ENCODE assay signal across 8 cellular contexts in the genomic region with DNA sequence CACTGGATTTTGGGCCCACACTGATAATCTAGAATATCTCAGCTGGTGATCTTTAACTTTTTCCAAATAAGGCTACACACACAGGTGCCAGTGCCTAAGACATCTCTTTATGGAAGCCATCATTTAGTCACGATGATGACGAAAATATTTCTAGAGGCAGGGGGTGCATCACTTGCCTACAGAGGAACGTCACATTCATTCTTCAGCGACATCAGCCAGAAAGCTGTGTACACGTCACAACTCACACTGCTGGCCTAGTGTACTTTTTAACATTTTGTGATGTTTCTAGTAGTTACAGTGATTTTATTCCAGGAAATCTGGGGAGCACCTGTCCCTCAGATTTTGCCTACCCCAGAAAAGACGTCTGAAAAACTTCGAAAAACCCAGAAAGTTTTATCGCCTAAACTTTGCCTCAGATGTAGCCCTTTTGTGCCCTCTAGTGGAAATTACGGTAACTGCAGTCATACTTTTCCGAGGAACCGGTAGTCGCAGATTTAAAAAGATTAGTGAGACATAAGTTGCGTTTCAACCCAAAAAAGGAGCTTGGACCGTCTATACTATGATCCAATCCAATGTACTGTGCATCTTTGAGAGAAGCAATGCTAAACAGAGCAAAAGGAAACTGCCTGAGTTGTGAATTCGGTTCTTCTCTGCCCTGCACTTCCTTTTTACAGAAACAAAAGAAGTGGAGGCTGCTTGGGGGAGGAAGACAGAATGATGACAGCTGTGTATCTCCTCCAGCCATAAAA.
A peak's percentile ranks its signal among the peaks of the same experiment; 100 is the strongest.
DNase-seq lines count a peak whose midpoint lies in the region; ATAC-seq and TF ChIP-seq lines count a peak whose summit lies in the region.

No MANE protein-coding gene starts in this region.

- peak overlapping the region; percentile 35; the same call in 1 of the 2 replicates for H3K23ac ChIP-seq in IMR-90 (ENCODE audit: low read depth, low read length)

- WGBS in IMR-90 (ENCODE audit: extremely low coverage in 2 of 2, insufficient read length in 1 of 2), 2 experiments, result 21% methylated on average over 5 of the region's 15 CpGs; no CpG with 5 or more reads in 1 of the 2 experiments
- 15% methylated on average over 15 of the region's 15 CpGs for WGBS in right cardiac atrium

- peak overlapping the region; percentile 82 for H2AFZ ChIP-seq in IMR-90 (replicated peaks; ENCODE audit: low read length, poor library complexity)

- no TSS peak for BruUV-seq in IMR-90 (replicated peaks; lab: Mats Ljungman, UMichigan)

- peak overlapping the region; percentile 12; the same call in 1 of the 2 replicates for H2BK20ac ChIP-seq in IMR-90 (ENCODE audit: low read depth, low read length)

- in situ Hi-C loops in IMR-90 (cut with MboI; ENCODE audit: low sequenced_read_pairs), result no loop called here

- ATAC-seq in GM21528 (IDR thresholded peaks at IDR 0.05; ENCODE audit: low FRiP score, unreplicated experiment) (peak; percentile 76), IMR-90 (ENCODE audit: low read depth) (peak; percentile 79), right cardiac atrium (peak; percentile 33 to 42), HG03025 (IDR thresholded peaks at IDR 0.05; ENCODE audit: low FRiP score, unreplicated experiment) (no peak)

- H3K9me1 ChIP-seq in IMR-90 (ENCODE audit: insufficient read depth, low read length), result no peaks in the 10 kb centered on the region

- H3K56ac ChIP-seq in IMR-90 (ENCODE audit: extremely low read depth, insufficient read depth, low read length), result peak overlapping the region; percentile 78

- peak overlapping the region; percentile 55; the same call in 1 of the 2 replicates for H4K91ac ChIP-seq in IMR-90 (ENCODE audit: insufficient read depth, low read depth, low read length)

- no peaks in the 10 kb centered on the region for H4K20me1 ChIP-seq in IMR-90 (ENCODE audit: insufficient read depth, low read length)

- peak overlapping the region; percentile 70 for H3K4me2 ChIP-seq in IMR-90 (ENCODE audit: low read depth, low read length)

- TF ChIP-seq RAD21 in IMR-90 (IDR thresholded peaks at IDR 0.05; ENCODE audit: low read length), result peak; percentile 82

- H3K27me3 ChIP-seq in IMR-90 (ENCODE audit: control insufficient read depth, insufficient read depth, low read length) (no peaks in the 10 kb centered on the region; the same call in 1 of the 2 replicates), right cardiac atrium (ENCODE audit: control insufficient read depth, insufficient read depth) (no peaks in the 10 kb centered on the region)

- POLR2A ChIA-PET in IMR-90 (lab: Charles Lee; ENCODE audit: unreplicated experiment), result no interaction called here

- H3K4me1 ChIP-seq in IMR-90 (ENCODE audit: control insufficient read depth, insufficient read depth, low read length), result no peaks in the 10 kb centered on the region
- H3K4me1 ChIP-seq in right cardiac atrium (ENCODE audit: control insufficient read depth, insufficient read depth, low read length), result no peaks in the 10 kb centered on the region

- peak overlapping the region; percentile 21; the same call in 1 of the 2 replicates for H3K4ac ChIP-seq in IMR-90 (ENCODE audit: low read depth, low read length)

- peak overlapping the region; percentile 69 for H2BK120ac ChIP-seq in IMR-90 (ENCODE audit: low read depth, low read length)

- peak overlapping the region; percentile 74 for H3K9ac ChIP-seq in IMR-90 (ENCODE audit: low read depth, low read length)

- H3K27ac ChIP-seq in IMR-90 (ENCODE audit: insufficient read depth, low read length) (no peak overlapping the region), right cardiac atrium (ENCODE audit: low read length) (no peak overlapping the region)

- DNase-seq in EL, result peak; percentile 63
- peak; percentile 64 for DNase-seq in IMR-90
- DNase-seq in RPMI7951 (ENCODE audit: low read depth), result peak; percentile 51
- peak; percentile 46 for DNase-seq in amniotic epithelial cell (ENCODE audit: low read depth)
- DNase-seq in right cardiac atrium, result peak in 1 of 3 donors; percentile 9
- peak; percentile 53 for DNase-seq in renal cortical epithelial cell (ENCODE audit: low read depth)

- no peak overlapping the region for H2AK9ac ChIP-seq in IMR-90 (replicated peaks; ENCODE audit: low read depth, low read length, poor library complexity)

- intact Hi-C loops in IMR-90 (cut with micrococcal nuclease) (loop anchor here (1.0 kb wide), 3 partner anchors 195 to 468 kb away; no protein-coding TSS in a partner anchor), right cardiac atrium (cut with DNase I) (loop anchor here in 2 of 4 donors (5.0 kb wide), 2 partner anchors 192 to 197 kb away; no protein-coding TSS in a partner anchor)

- peak overlapping the region; percentile 51 for H3K4me3 ChIP-seq in IMR-90 (ENCODE audit: insufficient read depth, low read depth, low read length)
- peak overlapping the region; percentile 49 for H3K4me3 ChIP-seq in right cardiac atrium (ENCODE audit: low read length)

- H3K36me3 ChIP-seq in IMR-90 (ENCODE audit: control insufficient read depth, insufficient read depth, low read length), result no peaks in the 10 kb centered on the region

- H4K8ac ChIP-seq in IMR-90 (ENCODE audit: low read depth in 2 of 2, low read length in 2 of 2), result peak overlapping the region; percentile 34 to 90

- no peak for TF ChIP-seq POLR2A in IMR-90 (IDR thresholded peaks at IDR 0.05; ENCODE audit: low read depth, low read length)

- H3K18ac ChIP-seq in IMR-90 (ENCODE audit: low read depth, low read length), result peak overlapping the region; percentile 55; the same call in 1 of the 2 replicates

- no peak overlapping the region for H2AK5ac ChIP-seq in IMR-90 (ENCODE audit: low read depth, low read length)

- H2BK15ac ChIP-seq in IMR-90 (ENCODE audit: low read depth, low read length), result no peak overlapping the region

- dilution Hi-C loops in IMR-90 (cut with HindIII; ENCODE audit: low sequenced_read_pairs, unreplicated experiment), result no loop called here

- H3K9me3 ChIP-seq in IMR-90 (ENCODE audit: control insufficient read depth, insufficient read depth, low read length) (no peaks in the 10 kb centered on the region), right cardiac atrium (ENCODE audit: control insufficient read depth, low read length) (no peaks in the 10 kb centered on the region)

- CTCF ChIA-PET in IMR-90 (lab: Yijun Ruan, JAX), result interaction anchor here (0.6 to 2.2 kb wide), 14 partner anchors 9 to 468 kb away, joined by 3 to 10 read pairs (median 3); no protein-coding TSS in a partner anchor

- TF ChIP-seq CTCF in IMR-90 (conservative IDR thresholded peaks at IDR 0.05; ENCODE audit: low read depth, low read length), result peak; percentile 92

- H4K5ac ChIP-seq in IMR-90 (ENCODE audit: low read depth, low read length), result peak overlapping the region; percentile 23; the same call in 1 of the 2 replicates

- 0 out of 2 replicates have a peak overlapping the region, but pooled peaks have one; percentile 29 for H3K14ac ChIP-seq in IMR-90 (replicated peaks; ENCODE audit: low read depth, low read length)

- H2BK5ac ChIP-seq in IMR-90 (ENCODE audit: low read depth, low read length, poor library complexity, severe bottlenecking), result no peak overlapping the region

- no peaks in the 10 kb centered on the region for H3K79me1 ChIP-seq in IMR-90 (ENCODE audit: low read depth in 1 of 2, low read length in 2 of 2)

TF ChIP-seq in IMR-90, 13 proteins besides CTCF, POLR2A, EP300 and RAD21:
- TF ChIP-seq MAZ (IDR thresholded peaks at IDR 0.05; ENCODE audit: borderline replicate concordance, low read depth, low read length), result no peak
- no peak for TF ChIP-seq BHLHE40 (IDR thresholded peaks at IDR 0.05; ENCODE audit: low read depth, low read length)
- TF ChIP-seq, protein P1, sequence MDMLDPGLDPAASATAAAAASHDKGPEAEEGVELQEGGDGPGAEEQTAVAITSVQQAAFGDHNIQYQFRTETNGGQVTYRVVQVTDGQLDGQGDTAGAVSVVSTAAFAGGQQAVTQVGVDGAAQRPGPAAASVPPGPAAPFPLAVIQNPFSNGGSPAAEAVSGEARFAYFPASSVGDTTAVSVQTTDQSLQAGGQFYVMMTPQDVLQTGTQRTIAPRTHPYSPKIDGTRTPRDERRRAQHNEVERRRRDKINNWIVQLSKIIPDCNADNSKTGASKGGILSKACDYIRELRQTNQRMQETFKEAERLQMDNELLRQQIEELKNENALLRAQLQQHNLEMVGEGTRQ (IDR thresholded peaks at IDR 0.05; ENCODE audit: low read depth, low read length), result no peak
- TF ChIP-seq SMC3 (IDR thresholded peaks at IDR 0.05; ENCODE audit: low read depth, low read length), result peak; percentile 71
- TF ChIP-seq MXI1 (IDR thresholded peaks at IDR 0.05; ENCODE audit: borderline replicate concordance, low read depth, low read length), result no peak
- no peak for TF ChIP-seq CHD1 (IDR thresholded peaks at IDR 0.05; ENCODE audit: low read depth, low read length)
- TF ChIP-seq RCOR1 (IDR thresholded peaks at IDR 0.05; ENCODE audit: insufficient replicate concordance, low read length), result no peak
- TF ChIP-seq CEBPB (IDR thresholded peaks at IDR 0.05; ENCODE audit: low read depth, low read length), result no peak
- no peak for TF ChIP-seq MAFK (IDR thresholded peaks at IDR 0.05; ENCODE audit: low read depth, low read length)
